20 cellular contexts compared by ENCODE assay signal in genomic region chr4:67130411-67130810, GRCh38.
DNase-seq lines count a peak whose midpoint lies in the region; ATAC-seq and TF ChIP-seq lines count a peak whose summit lies in the region.
"Had no signal": no experiment of that assay in that cellular context is flagged by ENCODE, and none has a peak within 500 bp of the region (broad histone marks: within the 10 kb centered on the region; RNA-seq: fewer than 3 reads in every experiment).

No MANE protein-coding gene starts in this region.

- H3K36me3 ChIP-seq in left ventricle myocardium inferior (no peaks in the 10 kb centered on the region), trophoblast cell (ENCODE audit: control insufficient read depth in 1 of 2, insufficient read depth in 2 of 2, low read length in 2 of 2) (no peaks in the 10 kb centered on the region)
- H3K36me3 ChIP-seq: BLaER1 had no signal

- H3K79me2 ChIP-seq in trophoblast cell (ENCODE audit: control insufficient read depth, insufficient read depth, low read length, poor library complexity): no peaks in the 10 kb centered on the region

- H2BK5ac ChIP-seq in trophoblast cell (ENCODE audit: low read depth, low read length, poor library complexity): no peak overlapping the region

- H3K4me1 ChIP-seq in left ventricle myocardium inferior (no peaks in the 10 kb centered on the region), trophoblast cell (ENCODE audit: control insufficient read depth in 1 of 2, insufficient read depth in 2 of 2, low read length in 2 of 2) (no peaks in the 10 kb centered on the region)
- H3K4me1 ChIP-seq: A549, BLaER1 had no signal

- no peak overlapping the region for H4K12ac ChIP-seq in trophoblast cell (ENCODE audit: low read depth, low read length)

- H3K36me3 Mint-ChIP-seq in osteocyte (ENCODE audit: unreplicated experiment): no peaks in the 10 kb centered on the region
- H3K36me3 Mint-ChIP-seq in activated naive CD4-positive, alpha-beta T cell treated with anti-CD3 and anti-CD28 coated beads for 36 hours (ENCODE audit: low read depth): no peaks in the 10 kb centered on the region
- H3K36me3 Mint-ChIP-seq: CD14-positive monocyte; CD4-positive, alpha-beta memory T cell; IgD-negative memory B cell had no signal

- H3K23ac ChIP-seq in trophoblast cell (ENCODE audit: low read length): no peak overlapping the region

- H4K8ac ChIP-seq in trophoblast cell (ENCODE audit: low read depth, low read length): no peak overlapping the region

- no peak overlapping the region for H3K4me3 ChIP-seq in left ventricle myocardium inferior
- H3K4me3 ChIP-seq in astrocyte of the spinal cord (ENCODE audit: low read depth, low read length): no peak overlapping the region
- no peak overlapping the region for H3K4me3 ChIP-seq in trophoblast cell (ENCODE audit: low read depth, low read length)
- H3K4me3 ChIP-seq: A549, BLaER1 had no signal

- DNase-seq in left ventricle myocardium inferior: no peak
- no peak for DNase-seq in left cardiac atrium
- DNase-seq in astrocyte of the spinal cord (ENCODE audit: low read depth, low spot score): peak; percentile 8
- no peak for DNase-seq in osteocyte (ENCODE audit: extremely low spot score, unreplicated experiment)
- no peak for DNase-seq in activated naive CD4-positive, alpha-beta T cell treated with anti-CD3 and anti-CD28 coated beads for 36 hours
- no peak for DNase-seq in NCI-H1048 (lab: John Stamatoyannopoulos, UW)
- no peak for DNase-seq in trophoblast cell
- DNase-seq: AML-193; Calu3; CD4-positive, alpha-beta memory T cell; DMS 273 treated with DMSO at 0.1 percent for 48 hours; DMS53; DND-41; H9 had no signal

- WGBS in trophoblast cell (ENCODE audit: extremely low coverage, insufficient coverage, insufficient read length): no CpG with 5 or more reads among the region's 1 CpG

- intact Hi-C loops in left ventricle myocardium inferior (cut with micrococcal nuclease) (no loop called here), left cardiac atrium (cut with DNase I) (no loop called here)
- intact Hi-C loops in activated naive CD4-positive, alpha-beta T cell treated with anti-CD3 and anti-CD28 coated beads for 36 hours (cut with micrococcal nuclease): no loop called here

- no peak for ATAC-seq in left cardiac atrium
- ATAC-seq: A549, HepG2 had no signal

- H3K27ac ChIP-seq in left ventricle myocardium inferior (replicated peaks) (peak overlapping the region; percentile 58), trophoblast cell (ENCODE audit: low read depth, low read length) (no peak overlapping the region)
- H3K27ac ChIP-seq: 22Rv1, A549, BLaER1 had no signal

- H3K9ac ChIP-seq in trophoblast cell (ENCODE audit: low read length): no peak overlapping the region
- H3K9ac ChIP-seq: BLaER1 had no signal

- no peaks in the 10 kb centered on the region for H3K27me3 Mint-ChIP-seq in osteocyte (ENCODE audit: unreplicated experiment)
- H3K27me3 Mint-ChIP-seq in activated naive CD4-positive, alpha-beta T cell treated with anti-CD3 and anti-CD28 coated beads for 36 hours (ENCODE audit: low read depth): no peaks in the 10 kb centered on the region
- H3K27me3 Mint-ChIP-seq: CD4-positive, alpha-beta memory T cell; IgD-negative memory B cell had no signal

- no peak overlapping the region for H3K18ac ChIP-seq in trophoblast cell (ENCODE audit: low read length)

- H3K4ac ChIP-seq in trophoblast cell (ENCODE audit: low read depth, low read length): no peak overlapping the region

- H3K4me2 ChIP-seq in trophoblast cell (ENCODE audit: low read length): no peak overlapping the region
- H3K4me2 ChIP-seq: A549, BLaER1 had no signal

- no peaks in the 10 kb centered on the region for H3K27me3 ChIP-seq in left ventricle myocardium inferior (ENCODE audit: low read depth)
- H3K27me3 ChIP-seq in trophoblast cell (ENCODE audit: insufficient read depth, low read length): no peaks in the 10 kb centered on the region
- H3K27me3 ChIP-seq: BLaER1 had no signal

- peaks cover 10% of the 10 kb centered on the region for H3K9me3 ChIP-seq in left ventricle myocardium inferior (replicated peaks)
- no peaks in the 10 kb centered on the region for H3K9me3 ChIP-seq in trophoblast cell (ENCODE audit: insufficient read depth, low read depth, low read length)
- H3K9me3 ChIP-seq: A549, BLaER1 had no signal

- peaks cover 27% of the 10 kb centered on the region for H3K4me1 Mint-ChIP-seq in osteocyte (ENCODE audit: unreplicated experiment)
- H3K4me1 Mint-ChIP-seq in activated naive CD4-positive, alpha-beta T cell treated with anti-CD3 and anti-CD28 coated beads for 36 hours (ENCODE audit: low read depth): no peaks in the 10 kb centered on the region
- H3K4me1 Mint-ChIP-seq: CD14-positive monocyte; CD4-positive, alpha-beta memory T cell had no signal

- no peak overlapping the region for H2BK120ac ChIP-seq in trophoblast cell (ENCODE audit: insufficient read depth, low read length, poor library complexity)

- no peak overlapping the region for H3K4me3 Mint-ChIP-seq in osteocyte (ENCODE audit: unreplicated experiment)
- no peak overlapping the region for H3K4me3 Mint-ChIP-seq in activated naive CD4-positive, alpha-beta T cell treated with anti-CD3 and anti-CD28 coated beads for 36 hours
- H3K4me3 Mint-ChIP-seq: CD14-positive monocyte; CD4-positive, alpha-beta memory T cell; H9; IgD-negative memory B cell had no signal

- H3K79me1 ChIP-seq in trophoblast cell (ENCODE audit: low read length): no peaks in the 10 kb centered on the region

- peak overlapping the region; percentile 31 for H3K27ac Mint-ChIP-seq in osteocyte (ENCODE audit: unreplicated experiment)
- no peak overlapping the region for H3K27ac Mint-ChIP-seq in activated naive CD4-positive, alpha-beta T cell treated with anti-CD3 and anti-CD28 coated beads for 36 hours
- H3K27ac Mint-ChIP-seq: CD14-positive monocyte; CD4-positive, alpha-beta memory T cell; H9; IgD-negative memory B cell had no signal

- H3K14ac ChIP-seq in trophoblast cell (ENCODE audit: low read length): no peak overlapping the region

- H2AFZ ChIP-seq in trophoblast cell (ENCODE audit: insufficient read depth, low read length, poor library complexity): no peak overlapping the region

- H2BK12ac ChIP-seq in trophoblast cell (ENCODE audit: low read length): no peak overlapping the region

- CTCF ChIA-PET in activated naive CD4-positive, alpha-beta T cell treated with anti-CD3 and anti-CD28 coated beads for 36 hours (lab: Charles Lee): interaction anchor here (0.7 kb wide), 1 partner anchor 208 kb away, joined by 3 read pairs; no protein-coding TSS in a partner anchor

- H4K91ac ChIP-seq in trophoblast cell (ENCODE audit: low read depth, low read length): no peak overlapping the region

- H2AK5ac ChIP-seq in trophoblast cell (ENCODE audit: low read length): no peak overlapping the region

- in situ Hi-C loops in astrocyte of the spinal cord (cut with HindIII; ENCODE audit: low sequenced_read_pairs): no loop called here

- TF ChIP-seq CTCF in left ventricle myocardium inferior (IDR thresholded peaks at IDR 0.05; ENCODE audit: borderline replicate concordance) (no peak), astrocyte of the spinal cord (IDR thresholded peaks at IDR 0.05; ENCODE audit: low read depth, low read length) (no peak), osteocyte (IDR thresholded peaks at IDR 0.05) (no peak)

- H3K9me3 Mint-ChIP-seq in osteocyte (ENCODE audit: unreplicated experiment): peaks cover 13% of the 10 kb centered on the region
- peaks cover 1% of the 10 kb centered on the region for H3K9me3 Mint-ChIP-seq in activated naive CD4-positive, alpha-beta T cell treated with anti-CD3 and anti-CD28 coated beads for 36 hours
- H3K9me3 Mint-ChIP-seq: H9 had no signal
